29 cellular contexts compared by ENCODE assay signal in the genomic region with DNA sequence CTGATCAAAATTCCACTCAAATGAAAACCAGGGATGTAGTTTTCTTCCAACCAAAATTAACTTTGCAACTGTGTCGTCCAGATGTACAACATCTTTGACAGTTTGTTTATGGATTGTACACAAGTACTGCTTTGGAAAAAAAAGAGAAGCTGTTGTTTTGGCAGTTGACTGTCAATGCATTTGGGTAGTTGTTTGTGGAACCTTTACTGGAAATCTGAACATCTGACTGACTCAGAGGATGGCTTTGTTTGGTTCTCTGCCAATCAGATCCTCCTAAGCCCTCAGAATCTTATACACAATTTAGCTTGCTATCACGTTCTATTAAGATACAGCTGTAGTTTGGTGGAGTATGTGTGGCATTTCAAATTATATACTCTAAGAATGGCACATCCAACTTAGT.
DNase-seq lines count a peak whose midpoint lies in the region; ATAC-seq, FAIRE-seq and TF ChIP-seq lines count a peak whose summit lies in the region.
"Had no signal": no experiment of that assay in that cellular context is flagged by ENCODE, and none has a peak within 500 bp of the region (broad histone marks: within the 10 kb centered on the region; RNA-seq: fewer than 3 reads in every experiment).

No MANE protein-coding gene starts in this region.

- no peaks in the 10 kb centered on the region for H3K27me3 ChIP-seq in astrocyte (ENCODE audit: insufficient read depth, low read length)
- H3K27me3 ChIP-seq: suprapubic skin had no signal

- TF ChIP-seq CTCF in astrocyte (IDR thresholded peaks at IDR 0.05; ENCODE audit: insufficient read depth, low read depth, low read length) (no peak), fibroblast of the aortic adventitia (IDR thresholded peaks at IDR 0.05; ENCODE audit: insufficient read depth, low read length) (no peak)

- H3K4me3 Mint-ChIP-seq in astrocyte (ENCODE audit: unreplicated experiment), result no peak overlapping the region
- H3K4me3 Mint-ChIP-seq in T-helper 2 cell treated with Interferon-gamma antibody and Interleukin-4, amounts not matched to agents 5 μg/mL and 100 μg/mL, for 36 hours, result no peak overlapping the region
- H3K4me3 Mint-ChIP-seq: activated naive CD8-positive, alpha-beta T cell treated with anti-CD3 and anti-CD28 coated beads, Interleukin-2, amount 50 U/mL, for 24 hours; CD4-positive, CD25-positive, alpha-beta regulatory T cell; memory B cell; naive thymus-derived CD4-positive, alpha-beta T cell had no signal

- H3K27ac ChIP-seq in astrocyte (ENCODE audit: low read depth, low read length), result no peak overlapping the region
- H3K27ac ChIP-seq: suprapubic skin, WERI-Rb-1 had no signal

- H3K4me1 Mint-ChIP-seq in astrocyte (ENCODE audit: low read depth, unreplicated experiment), result peaks cover 22% of the 10 kb centered on the region
- H3K4me1 Mint-ChIP-seq in T-helper 2 cell treated with Interferon-gamma antibody and Interleukin-4, amounts not matched to agents 5 μg/mL and 100 μg/mL, for 36 hours (ENCODE audit: low read depth), result no peaks in the 10 kb centered on the region
- H3K4me1 Mint-ChIP-seq: activated naive CD8-positive, alpha-beta T cell treated with anti-CD3 and anti-CD28 coated beads, Interleukin-2, amount 50 U/mL, for 24 hours; CD4-positive, CD25-positive, alpha-beta regulatory T cell; memory B cell had no signal

- no peaks in the 10 kb centered on the region for H3K36me3 Mint-ChIP-seq in astrocyte (ENCODE audit: low read depth, unreplicated experiment)
- H3K36me3 Mint-ChIP-seq in T-helper 2 cell treated with Interferon-gamma antibody and Interleukin-4, amounts not matched to agents 5 μg/mL and 100 μg/mL, for 36 hours (ENCODE audit: low read depth), result no peaks in the 10 kb centered on the region
- H3K36me3 Mint-ChIP-seq: CD4-positive, CD25-positive, alpha-beta regulatory T cell; memory B cell; naive thymus-derived CD4-positive, alpha-beta T cell had no signal

- H3K9me3 Mint-ChIP-seq in astrocyte (ENCODE audit: unreplicated experiment), result no peaks in the 10 kb centered on the region
- peaks cover 1% of the 10 kb centered on the region for H3K9me3 Mint-ChIP-seq in T-helper 2 cell treated with Interferon-gamma antibody and Interleukin-4, amounts not matched to agents 5 μg/mL and 100 μg/mL, for 36 hours

- no peaks in the 10 kb centered on the region for H3K27me3 Mint-ChIP-seq in astrocyte (ENCODE audit: low read depth, unreplicated experiment)
- no peaks in the 10 kb centered on the region for H3K27me3 Mint-ChIP-seq in T-helper 2 cell treated with Interferon-gamma antibody and Interleukin-4, amounts not matched to agents 5 μg/mL and 100 μg/mL, for 36 hours (ENCODE audit: low read depth)
- H3K27me3 Mint-ChIP-seq: activated naive CD8-positive, alpha-beta T cell treated with anti-CD3 and anti-CD28 coated beads, Interleukin-2, amount 50 U/mL, for 24 hours; CD4-positive, CD25-positive, alpha-beta regulatory T cell; memory B cell had no signal

- H3K4me1 ChIP-seq in astrocyte (ENCODE audit: insufficient read depth, low read length), result peaks cover 15% of the 10 kb centered on the region
- H3K4me1 ChIP-seq: suprapubic skin had no signal

- H3K9ac ChIP-seq in astrocyte (ENCODE audit: low read length), result no peak overlapping the region

- no peak overlapping the region for H2AFZ ChIP-seq in astrocyte (ENCODE audit: low read depth, low read length)

- H3K27ac Mint-ChIP-seq in astrocyte (ENCODE audit: unreplicated experiment), result no peak overlapping the region
- H3K27ac Mint-ChIP-seq in T-helper 2 cell treated with Interferon-gamma antibody and Interleukin-4, amounts not matched to agents 5 μg/mL and 100 μg/mL, for 36 hours, result no peak overlapping the region
- H3K27ac Mint-ChIP-seq: activated naive CD8-positive, alpha-beta T cell treated with anti-CD3 and anti-CD28 coated beads, Interleukin-2, amount 50 U/mL, for 24 hours; CD4-positive, CD25-positive, alpha-beta regulatory T cell; memory B cell; naive thymus-derived CD4-positive, alpha-beta T cell had no signal

- H3K4me3 ChIP-seq in astrocyte (ENCODE audit: insufficient read depth, low read depth, low read length), result no peak overlapping the region
- no peak overlapping the region for H3K4me3 ChIP-seq in fibroblast of the aortic adventitia (ENCODE audit: low read depth, low read length)
- H3K4me3 ChIP-seq: GM12878, suprapubic skin had no signal

- H3K79me2 ChIP-seq in astrocyte (ENCODE audit: insufficient read depth, low read length), result no peaks in the 10 kb centered on the region

- H3K36me3 ChIP-seq in astrocyte (ENCODE audit: insufficient read depth, low read length), result no peaks in the 10 kb centered on the region
- H3K36me3 ChIP-seq: suprapubic skin, WERI-Rb-1 had no signal

- no peak for ATAC-seq in HG02884 (IDR thresholded peaks at IDR 0.05; ENCODE audit: unreplicated experiment)
- ATAC-seq: activated naive CD8-positive, alpha-beta T cell treated with anti-CD3 and anti-CD28 coated beads, Interleukin-2, amount 50 U/mL, for 24 hours; GM12878; naive thymus-derived CD4-positive, alpha-beta T cell; right cardiac atrium had no signal

- DNase-seq in AG08396 (ENCODE audit: low spot score) (peak; percentile 15), HCEC 1CT (peak; percentile 54), astrocyte (ENCODE audit: low read depth) (peak; percentile 24), fibroblast of the aortic adventitia (ENCODE audit: low read depth) (peak; percentile 38), NCI-H1048 (lab: John Stamatoyannopoulos, UW) (no peak), T-helper 9 cell (no peak)
- DNase-seq in T-helper 2 cell treated with Interferon-gamma antibody and Interleukin-4, amounts not matched to agents 5 μg/mL and 100 μg/mL, for 36 hours (ENCODE audit: low spot score), result no peak
- DNase-seq: activated CD8-positive, alpha-beta memory T cell treated with anti-CD3 and anti-CD28 coated beads, Interleukin-2, amount 50 U/mL, for 4 hours; activated effector memory CD4-positive, alpha-beta T cell treated with Interleukin-2 at 50 U/mL for 16 hours; activated naive CD8-positive, alpha-beta T cell treated with anti-CD3 and anti-CD28 coated beads, Interleukin-2, amount 50 U/mL, for 24 hours; caudate nucleus; CD4-positive, CD25-positive, alpha-beta regulatory T cell; DMS 273 treated with DMSO at 0.1 percent for 48 hours; GF-D8; glutamatergic neuron; naive thymus-derived CD4-positive, alpha-beta T cell; NCI-H1694; NCI-H82; OCI-M1; right cardiac atrium; SHP77 treated with DMSO at 0.1 percent for 48 hours; stimulated activated CD4-positive, alpha-beta T cell treated with anti-CD3 and anti-CD28 coated beads, Interleukin-15, amount 100 ng/mL, for 24 hours; WERI-Rb-1 had no signal

- H3K4me2 ChIP-seq in astrocyte (ENCODE audit: low read length), result no peak overlapping the region

- no peaks in the 10 kb centered on the region for H4K20me1 ChIP-seq in astrocyte (ENCODE audit: insufficient read depth, low read length)

- H3K9me3 ChIP-seq in astrocyte (ENCODE audit: insufficient read depth, low read depth, low read length), result no peaks in the 10 kb centered on the region
- H3K9me3 ChIP-seq: suprapubic skin had no signal

- peak; percentile 83 for FAIRE-seq in astrocyte (lab: Jason Lieb, UNC)
- FAIRE-seq: GM12878, GM19239, H1 had no signal

Comparison
In these comparisons a context has a peak if more than half of its experiments do, and no peak if none do; other contexts are left out.
1. DNase-seq: peak in AG08396 (single experiment), HCEC 1CT (single experiment), astrocyte (single experiment) and fibroblast of the aortic adventitia (single experiment); none in NCI-H1048 (single experiment), T-helper 2 cell treated with Interferon-gamma antibody and Interleukin-4, amounts not matched to agents 5 μg/mL and 100 μg/mL, for 36 hours (single experiment) and T-helper 9 cell (single experiment).